17 cellular contexts compared by ENCODE assay signal in genomic region chr14:33897382-33897781, GRCh38. TPM values are rescaled to one million over a fixed set of nuclear protein-coding genes. Genes with fewer than 3 reads are reported as not detected.
DNase-seq lines count a peak whose midpoint lies in the region; ATAC-seq and TF ChIP-seq lines count a peak whose summit lies in the region.
"Had no signal": no experiment of that assay in that cellular context is flagged by ENCODE, and none has a peak within 500 bp of the region (broad histone marks: within the 10 kb centered on the region; RNA-seq: fewer than 3 reads in every experiment).

No MANE protein-coding gene starts in this region.

- H3K27me3 ChIP-seq in mammary epithelial cell (ENCODE audit: insufficient read depth, low read length) (no peaks in the 10 kb centered on the region), breast epithelium (no peaks in the 10 kb centered on the region), heart left ventricle (no peaks in the 10 kb centered on the region), sigmoid colon (no peaks in the 10 kb centered on the region), testis (no peaks in the 10 kb centered on the region), body of pancreas (no peaks in the 10 kb centered on the region)
- H3K27me3 ChIP-seq: BLaER1 had no signal

- no TSS peak for BruUV-seq in mammary epithelial cell (replicated peaks; lab: Mats Ljungman, UMichigan)

- intact Hi-C loops in mammary epithelial cell (cut with micrococcal nuclease) (no loop called here), breast epithelium (cut with DNase I; ENCODE audit: low total_unique reads) (no loop called here), heart left ventricle (cut with DNase I) (no loop called here), sigmoid colon (cut with DNase I) (no loop called here), testis (cut with DNase I; ENCODE audit: low total_unique reads) (no loop called here), body of pancreas (cut with DNase I) (no loop called here)

- no peaks in the 10 kb centered on the region for H3K9me3 ChIP-seq in mammary epithelial cell (replicated peaks; ENCODE audit: insufficient read depth, low read length)
- H3K9me3 ChIP-seq in breast epithelium, result no peaks in the 10 kb centered on the region
- H3K9me3 ChIP-seq in heart left ventricle, result peaks cover 0 to 17% (median 2%) of the 10 kb centered on the region in 12 donors
- H3K9me3 ChIP-seq in sigmoid colon, result no peaks in the 10 kb centered on the region
- no peaks in the 10 kb centered on the region for H3K9me3 ChIP-seq in testis
- H3K9me3 ChIP-seq in body of pancreas, result no peaks in the 10 kb centered on the region
- H3K9me3 ChIP-seq: HAP-1 had no signal

- WGBS in mammary epithelial cell (ENCODE audit: low coverage, missing lambda C conversion rate), result 47% methylated on average over 2 of the region's 2 CpGs
- WGBS in heart left ventricle, 4 donors, result 29 to 63% (median 55%) methylated on average over 2 of the region's 2 CpGs
- 86 to 89% methylated on average over 2 of the region's 2 CpGs for WGBS in sigmoid colon, 2 donors
- 63 to 71% methylated on average over 2 of the region's 2 CpGs for WGBS in testis, 2 donors
- WGBS in body of pancreas, 2 donors, result 82 to 96% methylated on average over 2 of the region's 2 CpGs

- H3K79me2 ChIP-seq in mammary epithelial cell (ENCODE audit: insufficient read depth, low read length), result no peaks in the 10 kb centered on the region

- no peak overlapping the region for H3K9ac ChIP-seq in mammary epithelial cell (ENCODE audit: insufficient read depth, low read length)
- H3K9ac ChIP-seq: BLaER1 had no signal

- H3K4me2 ChIP-seq in mammary epithelial cell (ENCODE audit: insufficient read depth, low read depth, low read length), result no peak overlapping the region
- H3K4me2 ChIP-seq: BLaER1 had no signal

- dilution Hi-C loops in mammary epithelial cell (cut with HindIII; ENCODE audit: low sequenced_read_pairs), result no loop called here

- TF ChIP-seq POLR2A in breast epithelium (IDR thresholded peaks at IDR 0.05) (no peak), heart left ventricle (IDR thresholded peaks at IDR 0.05) (no peak), sigmoid colon (IDR thresholded peaks at IDR 0.05) (no peak), testis (IDR thresholded peaks at IDR 0.05) (no peak), body of pancreas (IDR thresholded peaks at IDR 0.05) (no peak)

- CTCF ChIA-PET in mammary epithelial cell (lab: Charles Lee; ENCODE audit: low non-redundant PET), result no interaction called here

- no peak overlapping the region for H3K4me3 ChIP-seq in mammary epithelial cell (replicated peaks in 1 of 3; ENCODE audit: insufficient read depth in 1 of 3, low read depth in 2 of 3, low read length in 3 of 3)
- H3K4me3 ChIP-seq in breast epithelium, result no peak overlapping the region
- peak overlapping the region in 1 of 12 donors; percentile 3 for H3K4me3 ChIP-seq in heart left ventricle
- no peak overlapping the region for H3K4me3 ChIP-seq in sigmoid colon
- no peak overlapping the region for H3K4me3 ChIP-seq in testis
- H3K4me3 ChIP-seq in body of pancreas, result no peak overlapping the region
- H3K4me3 ChIP-seq: BLaER1, HAP-1 had no signal

- TF ChIP-seq EP300 in sigmoid colon (IDR thresholded peaks at IDR 0.05), result no peak

- in situ Hi-C loops in mammary epithelial cell (cut with MboI; ENCODE audit: low sequenced_read_pairs in 2 of 2), result no loop called here
- in situ Hi-C loops in G401 (cut with HindIII; ENCODE audit: low sequenced_read_pairs), result no loop called here

- ATAC-seq in heart left ventricle, result peak; percentile 65 to 79 (median 70)
- no peak for ATAC-seq in body of pancreas

- H3K36me3 ChIP-seq in mammary epithelial cell (ENCODE audit: insufficient read depth, low read length), result no peaks in the 10 kb centered on the region
- H3K36me3 ChIP-seq in breast epithelium, result no peaks in the 10 kb centered on the region
- H3K36me3 ChIP-seq in heart left ventricle, result no peaks in the 10 kb centered on the region
- H3K36me3 ChIP-seq in sigmoid colon, result no peaks in the 10 kb centered on the region
- H3K36me3 ChIP-seq in testis (ENCODE audit: low read depth, missing control alignments), result no peaks in the 10 kb centered on the region
- H3K36me3 ChIP-seq in body of pancreas (replicated peaks in 1 of 2; ENCODE audit: insufficient read depth in 1 of 2, low read depth in 2 of 2), result no peaks in the 10 kb centered on the region
- H3K36me3 ChIP-seq: BLaER1, HAP-1 had no signal

- H4K20me1 ChIP-seq in mammary epithelial cell (ENCODE audit: insufficient read depth, low read length), result no peaks in the 10 kb centered on the region
- H4K20me1 ChIP-seq: BLaER1 had no signal

- no peak overlapping the region for H3K27ac ChIP-seq in mammary epithelial cell (ENCODE audit: insufficient read depth, low read depth, low read length)
- H3K27ac ChIP-seq in breast epithelium, result no peak overlapping the region
- peak overlapping the region in 5 of 12 donors; percentile 17 to 72 (median 39) for H3K27ac ChIP-seq in heart left ventricle
- peak overlapping the region in 3 of 4 donors; percentile 18 to 57 (median 55) for H3K27ac ChIP-seq in sigmoid colon
- H3K27ac ChIP-seq in testis, result no peak overlapping the region
- H3K27ac ChIP-seq in body of pancreas, result no peak overlapping the region
- H3K27ac ChIP-seq: BLaER1, HL-60 had no signal

- peak overlapping the region; percentile 46 for H2AFZ ChIP-seq in mammary epithelial cell (ENCODE audit: low read depth, low read length)

- DNase-seq in mammary epithelial cell (no peak), breast epithelium (ENCODE audit: low spot score in 2 of 2) (no peak), G401 (ENCODE audit: low spot score) (peak; percentile 3), heart left ventricle (no peak), sigmoid colon (no peak), testis (no peak), body of pancreas (no peak)
- DNase-seq: 8988T; AML-193; Caco-2; CD8-positive, alpha-beta memory T cell; DND-41; GF-D8; GOT3 had no signal

- H3K4me1 ChIP-seq in mammary epithelial cell (ENCODE audit: insufficient read depth, low read length), result no peaks in the 10 kb centered on the region
- no peaks in the 10 kb centered on the region for H3K4me1 ChIP-seq in breast epithelium
- peaks cover 0 to 8% (median 0%) of the 10 kb centered on the region in 12 donors for H3K4me1 ChIP-seq in heart left ventricle
- H3K4me1 ChIP-seq in sigmoid colon, result peaks cover 0 to 6% (median 0%) of the 10 kb centered on the region in 4 donors
- H3K4me1 ChIP-seq in testis, result peaks cover 2% of the 10 kb centered on the region
- no peaks in the 10 kb centered on the region for H3K4me1 ChIP-seq in body of pancreas
- H3K4me1 ChIP-seq: BLaER1, Caco-2, HAP-1 had no signal

- TF ChIP-seq CTCF in mammary epithelial cell (conservative IDR thresholded peaks at IDR 0.05 in 1 of 2, IDR thresholded peaks at IDR 0.05 in 1 of 2; ENCODE audit: extremely low read depth in 1 of 2, insufficient read depth in 1 of 2, low read depth in 1 of 2, low read length in 2 of 2) (no peak), breast epithelium (IDR thresholded peaks at IDR 0.05) (no peak), heart left ventricle (IDR thresholded peaks at IDR 0.05) (no peak), sigmoid colon (IDR thresholded peaks at IDR 0.05) (no peak), testis (IDR thresholded peaks at IDR 0.05) (no peak), body of pancreas (IDR thresholded peaks at IDR 0.05) (no peak)

RNA-seq across cellular contexts. Expression of gene EGLN3, which starts 53.5 kb away (rescaled TPM):
- total RNA-seq in mammary epithelial cell (1 to 10 TPM; 8.3 to 9.0 TPM), breast epithelium (10 to 100 TPM in 2 of 3 donors, 1 to 10 TPM in 1; 3.2 to 16.4 (median 13.9) TPM), heart left ventricle (100 to 1,000 TPM in 6 of 9 donors, 10 to 100 TPM in 3; 46.5 to 221 (median 138) TPM), sigmoid colon (10 to 100 TPM; 13.0 to 18.5 (median 13.2) TPM), testis (1 to 10 TPM; 2.9 to 3.0 TPM), body of pancreas (1 to 10 TPM; 2.0 to 7.0 TPM)
- polyA plus RNA-seq in mammary epithelial cell (8.0 TPM), heart left ventricle (100 to 1,000 TPM in 1 of 2 donors, 10 to 100 TPM in 1; 69.8 to 308 TPM), sigmoid colon (10 to 100 TPM; 46.9 to 69.1 (median 58.9) TPM), testis (ENCODE audit: insufficient read depth, low read depth, low replicate concordance) (3.4 TPM)
- 26.3 TPM for polyA minus RNA-seq in mammary epithelial cell
- 3.9 and 4.8 TPM in 2 replicates for total RNA-seq in G401 (2014; rRNA removed; shearing (Covaris generic))

Comparison
In these comparisons a context has a peak if more than half of its experiments do, and no peak if none do; other contexts are left out.
1. H3K27ac ChIP-seq: peak in sigmoid colon (3 of 4); none in mammary epithelial cell (single experiment), breast epithelium (0 of 2), testis (0 of 2) and body of pancreas (0 of 4).